23 cellular contexts compared by ENCODE assay signal in genomic region chr17:17215575-17215974, GRCh38.
"Had no signal": no experiment of that assay in that cellular context is flagged by ENCODE, and none has a peak within 500 bp of the region (broad histone marks: within the 10 kb centered on the region; RNA-seq: fewer than 3 reads in every experiment).

No MANE protein-coding gene starts in this region.

- H3K27me3 Mint-ChIP-seq: naive thymus-derived CD8-positive, alpha-beta T cell; progenitor cell of endocrine pancreas; type B pancreatic cell had no signal

- H3K9me3 ChIP-seq: lower lobe of right lung, neutrophil, right lobe of liver, testis, tibial artery had no signal

- H3K4me3 ChIP-seq: coronary artery, lower lobe of right lung, right lobe of liver, smooth muscle cell, testis, tibial artery had no signal

- H3K9me3 Mint-ChIP-seq: immature natural killer cell; naive thymus-derived CD8-positive, alpha-beta T cell; type B pancreatic cell had no signal

- DNase-seq: dermis blood vessel endothelial cell; effector memory CD4-positive, alpha-beta T cell; hypothalamus; immature natural killer cell; islet precursor cell; kidney glomerular epithelial cell; left ventricle myocardium superior; lower lobe of right lung; naive thymus-derived CD8-positive, alpha-beta T cell; right lobe of liver; stimulated activated CD4-positive, alpha-beta T cell treated with anti-CD3 and anti-CD28 coated beads, Interleukin-12 subunit alpha, Interleukin-12 subunit beta, amount 100 ng/mL, for 4 hours; stimulated activated CD4-positive, alpha-beta T cell treated with anti-CD3 and anti-CD28 coated beads, Interleukin-1b, Interleukin-23, amount 100 ng/mL, for 48 hours; stimulated activated CD4-positive, alpha-beta T cell treated with anti-CD3 and anti-CD28 coated beads, Interleukin-4, amount 100 ng/mL, for 1 hour; stimulated activated CD8-positive, alpha-beta memory T cell treated with anti-CD3 and anti-CD28 coated beads, Interleukin-4, amount 100 ng/mL, for 48 hours; stimulated activated naive CD4-positive, alpha-beta T cell; substantia nigra; testis; tibial artery had no signal

- H3K4me3 Mint-ChIP-seq: immature natural killer cell; naive thymus-derived CD8-positive, alpha-beta T cell; type B pancreatic cell had no signal

- H3K27ac Mint-ChIP-seq: progenitor cell of endocrine pancreas, type B pancreatic cell had no signal

- ATAC-seq: left ventricle myocardium superior; naive thymus-derived CD8-positive, alpha-beta T cell had no signal

- H3K27me3 ChIP-seq: neutrophil, right lobe of liver, testis, tibial artery had no signal
